13 cellular contexts compared by ENCODE assay signal in the genomic region with DNA sequence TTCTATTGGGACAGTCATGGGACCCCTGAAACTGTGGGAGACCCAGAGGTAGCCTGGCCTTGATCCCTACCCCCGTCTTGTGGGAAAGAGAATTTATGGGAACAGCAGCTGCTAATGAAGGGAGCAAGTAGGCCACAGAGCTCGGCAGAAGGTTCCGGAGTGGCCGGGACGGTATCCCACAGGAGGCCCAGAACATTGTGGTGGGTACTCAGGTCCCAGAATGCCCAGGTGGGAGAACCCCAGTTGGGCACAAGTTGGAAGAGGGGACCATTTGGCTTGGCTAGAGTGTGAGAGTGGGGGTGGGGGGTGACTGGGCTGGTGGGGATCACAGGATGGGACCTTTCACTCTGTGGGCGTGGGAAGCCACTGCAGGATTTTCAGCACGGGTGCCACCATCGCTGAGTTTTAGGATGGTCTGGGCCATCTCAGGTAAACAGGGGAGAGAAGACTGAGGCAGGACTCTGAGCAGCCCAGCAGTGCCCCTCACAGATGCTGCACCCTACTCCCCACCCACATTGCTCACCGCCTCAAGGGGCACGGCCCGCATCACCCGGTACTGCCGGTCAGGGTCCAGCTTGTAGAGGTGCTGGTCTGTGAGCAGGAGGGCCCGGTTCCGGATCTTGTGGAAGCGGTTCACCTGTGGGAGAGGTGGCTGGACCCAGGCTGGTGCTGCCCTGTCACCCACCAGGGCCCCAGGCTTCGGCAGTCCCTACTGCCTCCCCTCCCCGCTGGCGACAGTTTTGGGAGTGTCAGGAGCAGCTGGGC. TPM values are rescaled to one million over a fixed set of nuclear protein-coding genes. Genes with fewer than 3 reads are reported as not detected.
A peak's percentile ranks its signal among the peaks of the same experiment; 100 is the strongest.
DNase-seq lines count a peak whose midpoint lies in the region; ATAC-seq and TF ChIP-seq lines count a peak whose summit lies in the region.
"Had no signal": no experiment of that assay in that cellular context is flagged by ENCODE, and none has a peak within 500 bp of the region (broad histone marks: within the 10 kb centered on the region; RNA-seq: fewer than 3 reads in every experiment).

No MANE protein-coding gene starts in this region.

- peaks cover 13 to 19% of the 10 kb centered on the region in 2 donors for H3K36me3 Mint-ChIP-seq in activated T-cell treated with anti-CD3 and anti-CD28 coated beads, Interleukin-2, amount 50 U/mL, for 72 hours (ENCODE audit: insufficient read depth in 2 of 2)
- H3K36me3 Mint-ChIP-seq in effector memory CD8-positive, alpha-beta T cell (ENCODE audit: insufficient read depth), result peaks cover 68% of the 10 kb centered on the region
- no peaks in the 10 kb centered on the region for H3K36me3 Mint-ChIP-seq in natural killer cell

- peaks cover 26% of the 10 kb centered on the region for H3K4me1 Mint-ChIP-seq in activated T-cell treated with anti-CD3 and anti-CD28 coated beads, Interleukin-2, amount 50 U/mL, for 72 hours (ENCODE audit: low read depth)
- peaks cover 20% of the 10 kb centered on the region in 2 donors for H3K4me1 Mint-ChIP-seq in effector memory CD8-positive, alpha-beta T cell (ENCODE audit: low read depth in 2 of 2)
- H3K4me1 Mint-ChIP-seq in natural killer cell, result peaks cover 23 to 26% of the 10 kb centered on the region in 2 donors

- no peaks in the 10 kb centered on the region for H3K9me3 Mint-ChIP-seq in activated T-cell treated with anti-CD3 and anti-CD28 coated beads, Interleukin-2, amount 50 U/mL, for 72 hours
- H3K9me3 Mint-ChIP-seq in effector memory CD8-positive, alpha-beta T cell, result no peaks in the 10 kb centered on the region
- no peaks in the 10 kb centered on the region for H3K9me3 Mint-ChIP-seq in natural killer cell
- H3K9me3 Mint-ChIP-seq: stimulated activated naive CD8-positive, alpha-beta T cell treated with anti-CD3 and anti-CD28 coated beads, Interleukin-15, amount 100 ng/mL, for 72 hours had no signal

- H3K27ac Mint-ChIP-seq in activated T-cell treated with anti-CD3 and anti-CD28 coated beads, Interleukin-2, amount 50 U/mL, for 72 hours, result peak overlapping the region; percentile 77
- H3K27ac Mint-ChIP-seq in effector memory CD8-positive, alpha-beta T cell, result peak overlapping the region; percentile 82 to 84
- H3K27ac Mint-ChIP-seq in natural killer cell, result peak overlapping the region in 1 of 2 donors; percentile 61

- no peak for ATAC-seq in activated T-cell treated with anti-CD3 and anti-CD28 coated beads, Interleukin-2, amount 50 U/mL, for 72 hours (replicated peaks in 1 of 2)
- ATAC-seq in effector memory CD8-positive, alpha-beta T cell (replicated peaks), result no peak
- ATAC-seq in natural killer cell, result no peak

- H3K4me3 ChIP-seq in H7 (ENCODE audit: insufficient read depth, low read depth, low read length), result no peak overlapping the region

- DNase-seq in activated T-cell treated with anti-CD3 and anti-CD28 coated beads, Interleukin-2, amount 50 U/mL, for 72 hours, result peak in 1 of 2 donors; percentile 24
- DNase-seq in activated T-cell treated with anti-CD3 and anti-CD28 coated beads for 4 hours, result no peak
- DNase-seq in H7, result peak; percentile 49
- no peak for DNase-seq in effector memory CD8-positive, alpha-beta T cell
- DNase-seq in stimulated activated CD8-positive, alpha-beta memory T cell treated with anti-CD3 and anti-CD28 coated beads, Interleukin-4, amount 100 ng/mL, for 48 hours, result peak; percentile 28
- no peak for DNase-seq in OCI-M2 (lab: John Stamatoyannopoulos, UW; ENCODE audit: unreplicated experiment)
- DNase-seq in inferior parietal cortex (ENCODE audit: extremely low spot score), result no peak
- no peak for DNase-seq in natural killer cell
- DNase-seq: DMS79, NCI-H1694 treated with DMSO at 0.1 percent for 48 hours, NCI-H510A had no signal

- no peak for TF ChIP-seq CTCF in natural killer cell (IDR thresholded peaks at IDR 0.05)

- peaks cover 19% of the 10 kb centered on the region for H3K27me3 ChIP-seq in H7 (ENCODE audit: control insufficient read depth, insufficient read depth, low read length)

- H3K27me3 Mint-ChIP-seq in activated T-cell treated with anti-CD3 and anti-CD28 coated beads, Interleukin-2, amount 50 U/mL, for 72 hours (ENCODE audit: low read depth), result no peaks in the 10 kb centered on the region
- H3K27me3 Mint-ChIP-seq in effector memory CD8-positive, alpha-beta T cell, result no peaks in the 10 kb centered on the region
- no peaks in the 10 kb centered on the region for H3K27me3 Mint-ChIP-seq in natural killer cell (ENCODE audit: low read depth in 2 of 2)
- H3K27me3 Mint-ChIP-seq: stimulated activated naive CD8-positive, alpha-beta T cell treated with anti-CD3 and anti-CD28 coated beads, Interleukin-15, amount 100 ng/mL, for 72 hours had no signal

- intact Hi-C loops in natural killer cell (cut with micrococcal nuclease), result no loop called here

- no peak overlapping the region for H3K4me3 Mint-ChIP-seq in activated T-cell treated with anti-CD3 and anti-CD28 coated beads, Interleukin-2, amount 50 U/mL, for 72 hours
- H3K4me3 Mint-ChIP-seq in effector memory CD8-positive, alpha-beta T cell, result no peak overlapping the region
- H3K4me3 Mint-ChIP-seq in natural killer cell, result no peak overlapping the region
- H3K4me3 Mint-ChIP-seq: stimulated activated naive CD8-positive, alpha-beta T cell treated with anti-CD3 and anti-CD28 coated beads, Interleukin-15, amount 100 ng/mL, for 72 hours had no signal

- no peaks in the 10 kb centered on the region for H3K36me3 ChIP-seq in H7 (replicated peaks; ENCODE audit: control insufficient read depth, insufficient read depth, low read length)
- H3K36me3 ChIP-seq: right lobe of liver had no signal

RNA-seq across cellular contexts. Expression of a gene that starts 15.1 kb away (rescaled TPM):
- total RNA-seq in activated T-cell treated with anti-CD3 and anti-CD28 coated beads, Interleukin-2, amount 50 U/mL, for 72 hours, result 100 to 1,000 TPM; 595 to 606 TPM
- not detected in 2 replicates for total RNA-seq in H7 (2014; rRNA removed; shearing (Covaris generic))
- 100 to 1,000 TPM; 371 to 470 (median 429) TPM for total RNA-seq in natural killer cell

RNA-seq across cellular contexts. Expression of a gene that starts 36.3 kb away (rescaled TPM):
- total RNA-seq in activated T-cell treated with anti-CD3 and anti-CD28 coated beads, Interleukin-2, amount 50 U/mL, for 72 hours, result 100 to 1,000 TPM in 1 of 2 donors, 10 to 100 TPM in 1; 94.2 to 109 TPM
- 42.4 and 43.9 TPM in 2 replicates for total RNA-seq in H7 (2014; rRNA removed; shearing (Covaris generic))
- 100 to 1,000 TPM in 1 of 3 donors, 10 to 100 TPM in 2; 66.2 to 104 (median 97.5) TPM for total RNA-seq in natural killer cell

Comparison
In these comparisons a context has a peak if more than half of its experiments do, and no peak if none do; other contexts are left out.
1. DNase-seq: peak in H7 (single experiment) and stimulated activated CD8-positive, alpha-beta memory T cell treated with anti-CD3 and anti-CD28 coated beads, Interleukin-4, amount 100 ng/mL, for 48 hours (single experiment); none in activated T-cell treated with anti-CD3 and anti-CD28 coated beads for 4 hours (single experiment), effector memory CD8-positive, alpha-beta T cell (0 of 3), OCI-M2 (single experiment), inferior parietal cortex (single experiment) and natural killer cell (single experiment).
2. RNA of a gene that starts 15.1 kb away (total RNA-seq): 595 to 606 TPM in activated T-cell treated with anti-CD3 and anti-CD28 coated beads, Interleukin-2, amount 50 U/mL, for 72 hours and 371 to 470 TPM in natural killer cell; not detected in H7; every median in the first group is over 100 times any median in the second.